11 cellular contexts compared by ENCODE assay signal in genomic region chr1:220529530-220529920, GRCh38. TPM values are rescaled to one million over a fixed set of nuclear protein-coding genes. Genes with fewer than 3 reads are reported as not detected.
DNase-seq lines count a peak whose midpoint lies in the region; ATAC-seq, FAIRE-seq and TF ChIP-seq lines count a peak whose summit lies in the region.
"Had no signal": no experiment of that assay in that cellular context is flagged by ENCODE, and none has a peak within 500 bp of the region (broad histone marks: within the 10 kb centered on the region; RNA-seq: fewer than 3 reads in every experiment).

No MANE protein-coding gene starts in this region.

- H3K9me3 ChIP-seq in ascending aorta (no peaks in the 10 kb centered on the region), kidney (ENCODE audit: control insufficient read depth in 1 of 2, low read length in 2 of 2) (peaks cover 3 to 4% of the 10 kb centered on the region in 2 donors), left lung (no peaks in the 10 kb centered on the region)

- H3K36me3 ChIP-seq in ascending aorta (no peaks in the 10 kb centered on the region), kidney (ENCODE audit: control insufficient read depth in 1 of 2, insufficient read depth in 2 of 2, low read length in 2 of 2) (no peaks in the 10 kb centered on the region), left lung (no peaks in the 10 kb centered on the region)

- H3K27ac ChIP-seq in ascending aorta (peak overlapping the region; percentile 85 to 89), kidney (ENCODE audit: low read depth in 2 of 2, low read length in 2 of 2) (no peak overlapping the region), substantia nigra (ENCODE audit: low read depth, low read length, poor library complexity, severe bottlenecking) (peak overlapping the region; percentile 70), left lung (no peak overlapping the region)

- H3K4me1 ChIP-seq in ascending aorta (no peaks in the 10 kb centered on the region), kidney (ENCODE audit: control insufficient read depth in 1 of 2, insufficient read depth in 1 of 2, low read depth in 1 of 2, low read length in 2 of 2) (peaks cover 3 to 4% of the 10 kb centered on the region in 2 donors), left lung (peaks cover 0 to 16% of the 10 kb centered on the region in 2 donors)

- ATAC-seq in HG03175 (IDR thresholded peaks at IDR 0.05; ENCODE audit: unreplicated experiment) (no peak), left lung (no peak)

- DNase-seq in NCI-H1417 (lab: John Stamatoyannopoulos, UW), result peak in 2 of 3 experiments; percentile 41 to 67
- DNase-seq in NCI-H1417 treated with DMSO at 0.1 percent for 48 hours (lab: John Stamatoyannopoulos, UW), result no peak
- DNase-seq in ascending aorta (ENCODE audit: low spot score in 2 of 2), result no peak
- no peak for DNase-seq in kidney
- no peak for DNase-seq in substantia nigra (lab: John Stamatoyannopoulos, UW)
- no peak for DNase-seq in NCI-H146 treated with DMSO at 0.1 percent for 48 hours (lab: John Stamatoyannopoulos, UW; ENCODE audit: unreplicated experiment)
- DNase-seq in left lung, result no peak
- DNase-seq: Kasumi-1; stimulated activated CD4-positive, alpha-beta T cell treated with anti-CD3 and anti-CD28 coated beads, Interleukin-1b, Interleukin-23, amount 100 ng/mL, for 48 hours had no signal

- H3K4me3 ChIP-seq in ascending aorta, result peak overlapping the region; percentile 85 to 86
- peak overlapping the region; percentile 74 to 80 for H3K4me3 ChIP-seq in kidney (ENCODE audit: low read length in 2 of 2)
- H3K4me3 ChIP-seq in left lung, result peak overlapping the region in 1 of 2 donors; percentile 52

- intact Hi-C loops in ascending aorta (cut with DNase I) (loop anchor here (2.0 to 5.0 kb wide), 4 partner anchors 203 to 257 kb away; partner anchors contain the start of gene RAB3GAP2), kidney (cut with DNase I) (no loop called here), left lung (cut with DNase I) (no loop called here)

- H3K27me3 ChIP-seq in ascending aorta (no peaks in the 10 kb centered on the region), left lung (peaks cover 20 to 80% of the 10 kb centered on the region in 2 donors)

- FAIRE-seq in kidney (lab: Jason Lieb, UNC), result no peak

- TF ChIP-seq CTCF in ascending aorta (IDR thresholded peaks at IDR 0.05), result no peak
- no peak for TF ChIP-seq CTCF in kidney (IDR thresholded peaks at IDR 0.05; ENCODE audit: borderline replicate concordance, extremely low read depth, insufficient read depth)
- TF ChIP-seq CTCF in left lung (IDR thresholded peaks at IDR 0.05), result no peak

- peak overlapping the region in 1 of 2 donors; percentile 77 for H3K9ac ChIP-seq in kidney (ENCODE audit: low read length in 2 of 2)

RNA-seq across cellular contexts. Expression of gene MARK1, which starts 1.6 kb away (rescaled TPM):
- total RNA-seq in ascending aorta, result 11.6 TPM
- 5.3 TPM for total RNA-seq in kidney
- polyA plus RNA-seq in kidney (ENCODE audit: insufficient read depth, low read depth, low replicate concordance), result 2.6 TPM
- 1 to 10 TPM; 3.1 to 4.3 TPM for total RNA-seq in left lung
- polyA plus RNA-seq: AG04450 had no signal

Comparison
In these comparisons a context has a peak if more than half of its experiments do, and no peak if none do; other contexts are left out.
1. DNase-seq: peak in NCI-H1417 (2 of 3); none in NCI-H1417 treated with DMSO at 0.1 percent for 48 hours (single experiment), ascending aorta (0 of 2), kidney (single experiment), substantia nigra (0 of 49), NCI-H146 treated with DMSO at 0.1 percent for 48 hours (single experiment) and left lung (0 of 2).
2. H3K27ac ChIP-seq: peak in ascending aorta (2 of 2) and substantia nigra (single experiment); none in kidney (0 of 2) and left lung (0 of 2).